ENCODE assay signal across 4 cellular contexts in the genomic region with DNA sequence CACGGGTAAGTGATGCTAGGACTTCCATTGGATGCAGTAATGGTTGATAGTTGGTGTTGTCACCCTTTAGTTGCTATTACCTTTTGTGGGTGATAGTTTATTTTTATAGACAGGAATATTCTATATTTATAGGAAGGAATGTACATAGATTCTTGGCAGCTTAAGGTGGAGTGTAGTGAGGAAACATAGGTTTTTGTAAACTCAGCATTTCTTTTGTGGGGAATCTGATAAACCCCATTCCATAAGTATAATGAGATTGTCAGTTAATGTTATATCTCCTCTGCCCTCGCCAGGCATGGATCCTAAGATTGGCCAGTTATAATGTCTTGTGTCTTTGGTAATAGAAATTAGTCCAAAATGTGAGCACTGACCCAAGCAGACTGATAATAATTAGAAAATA.
A peak's percentile ranks its signal among the peaks of the same experiment; 100 is the strongest.
TF ChIP-seq lines count a peak whose summit lies in the region.

No MANE protein-coding gene starts in this region.

TF ChIP-seq in HepG2, 621 proteins besides CTCF, POLR2A, EP300 and RAD21:
- TF ChIP-seq ZNF75D (CRISPR knock-in tag; IDR thresholded peaks at IDR 0.05; ENCODE audit: borderline replicate concordance) (no peak), MAFK (conservative IDR thresholded peaks at IDR 0.05 in 1 of 2, IDR thresholded peaks at IDR 0.05 in 1 of 2; ENCODE audit: low read length in 2 of 2) (peak; percentile 65 to 88), MAFF (IDR thresholded peaks at IDR 0.05; ENCODE audit: low read depth, low read length) (peak; percentile 80), EHMT2 (IDR thresholded peaks at IDR 0.05; ENCODE audit: borderline replicate concordance, low read depth, low read length) (no peak)

TF ChIP-seq in A549, 52 proteins besides CTCF, POLR2A, EP300 and RAD21:
- peak; percentile 54 for TF ChIP-seq MAFK (IDR thresholded peaks at IDR 0.05; ENCODE audit: partially characterized antibody)
- TF ChIP-seq SREBF2 (IDR thresholded peaks at IDR 0.05) = no peak

TF ChIP-seq in IMR-90, 13 proteins besides CTCF, POLR2A, EP300 and RAD21:
- TF ChIP-seq MAFK (IDR thresholded peaks at IDR 0.05; ENCODE audit: low read depth, low read length) = peak; percentile 78
- TF ChIP-seq RFX5 (IDR thresholded peaks at IDR 0.05; ENCODE audit: low read depth, low read length) = no peak

TF ChIP-seq in K562, 482 proteins besides CTCF, POLR2A, EP300 and RAD21:
- peak; percentile 64 for TF ChIP-seq MAFK (IDR thresholded peaks at IDR 0.05; ENCODE audit: low read length)
- TF ChIP-seq, protein P1, sequence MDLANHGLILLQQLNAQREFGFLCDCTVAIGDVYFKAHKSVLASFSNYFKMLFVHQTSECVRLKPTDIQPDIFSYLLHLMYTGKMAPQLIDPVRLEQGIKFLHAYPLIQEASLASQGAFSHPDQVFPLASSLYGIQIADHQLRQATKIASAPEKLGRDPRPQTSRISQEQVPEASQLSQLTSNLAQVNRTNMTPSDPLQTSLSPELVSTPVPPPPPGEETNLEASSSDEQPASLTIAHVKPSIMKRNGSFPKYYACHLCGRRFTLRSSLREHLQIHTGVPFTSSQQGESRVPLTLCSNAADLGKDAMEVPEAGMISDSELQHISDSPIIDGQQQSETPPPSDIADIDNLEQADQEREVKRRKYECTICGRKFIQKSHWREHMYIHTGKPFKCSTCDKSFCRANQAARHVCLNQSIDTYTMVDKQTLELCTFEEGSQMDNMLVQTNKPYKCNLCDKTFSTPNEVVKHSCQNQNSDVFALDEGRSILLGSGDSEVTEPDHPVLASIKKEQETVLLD (IDR thresholded peaks at IDR 0.05) = no peak
- TF ChIP-seq MAFG (tag; conservative IDR thresholded peaks at IDR 0.05) = peak; percentile 53
- peak; percentile 81 for TF ChIP-seq ZNF316 (IDR thresholded peaks at IDR 0.05)
- TF ChIP-seq RBM39 (optimal IDR thresholded peaks at IDR 0.05; ENCODE audit: low read depth, low read length) = no peak
- no peak for TF ChIP-seq ETV1 (tag; conservative IDR thresholded peaks at IDR 0.05; ENCODE audit: low read depth)
- peak; percentile 60; the same call in 1 of the 2 replicates for TF ChIP-seq C11orf30 (IDR thresholded peaks at IDR 0.05; ENCODE audit: low read depth)
- TF ChIP-seq MAFF (IDR thresholded peaks at IDR 0.05; ENCODE audit: low read length) = peak; percentile 64
- TF ChIP-seq ELF4 (CRISPR knock-in tag; IDR thresholded peaks at IDR 0.05) = no peak
